In the genomic region with DNA sequence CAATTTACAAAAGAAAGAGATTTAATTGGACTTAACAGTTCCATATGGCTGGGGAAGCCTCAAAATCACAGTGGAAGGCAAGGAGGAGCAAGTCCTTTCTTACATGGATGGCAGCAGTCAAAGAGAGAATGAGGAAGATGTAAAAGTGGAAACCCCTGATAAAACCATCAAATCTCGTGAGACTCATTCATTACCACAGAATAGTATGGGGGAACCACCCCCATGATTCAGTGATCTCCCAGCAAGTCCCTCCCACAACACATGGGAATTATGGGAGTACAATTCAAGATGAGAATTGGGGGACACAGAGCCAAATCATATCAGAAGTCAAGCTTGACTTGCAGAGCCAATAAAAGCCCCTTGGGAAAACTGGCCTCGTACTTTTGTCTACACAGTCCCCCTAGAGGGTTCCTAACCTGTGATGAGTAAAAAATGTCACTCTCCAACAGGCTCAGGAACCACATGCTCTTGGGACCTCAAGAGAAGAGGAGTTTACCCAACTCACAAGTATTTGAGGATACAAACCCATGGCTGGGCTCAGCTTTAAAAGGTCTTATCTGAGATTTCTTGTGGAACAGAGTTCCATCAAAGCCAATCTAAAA, we compare ENCODE assay signal across 24 cellular contexts.
"Had no signal": no experiment of that assay in that cellular context is flagged by ENCODE, and none has a peak within 500 bp of the region (broad histone marks: within the 10 kb centered on the region; RNA-seq: fewer than 3 reads in every experiment).

No MANE protein-coding gene starts in this region.

- H3K4me3 Mint-ChIP-seq: mesothelial cell of epicardium; naive thymus-derived CD4-positive, alpha-beta T cell; natural killer cell treated with Interleukin-12 subunit alpha and Interleukin-12 subunit beta and Interleukin-15 and Interleukin-18, amount 100 ng/mL, for 72 hours; stimulated activated naive CD8-positive, alpha-beta T cell treated with anti-CD3 and anti-CD28 coated beads, Interleukin-15, Interleukin-2, amounts not matched to agents 100 ng/mL and 50 ng/mL, for 24 hours had no signal

- DNase-seq: islet precursor cell; left ventricle myocardium inferior; mesendoderm; naive thymus-derived CD4-positive, alpha-beta T cell; ovary; right lobe of liver; stimulated activated CD4-positive, alpha-beta T cell treated with anti-CD3 and anti-CD28 coated beads, Interleukin-1b, Interleukin-23, amount 100 ng/mL, for 48 hours; stimulated activated CD4-positive, alpha-beta T cell treated with anti-CD3 and anti-CD28 coated beads, Interleukin-2, amount 100 ng/mL, for 48 hours; stimulated activated CD4-positive, alpha-beta T cell treated with anti-CD3 and anti-CD28 coated beads, Interleukin-4, amount 100 ng/mL, for 4 hours; stimulated activated CD8-positive, alpha-beta memory T cell treated with anti-CD3 and anti-CD28 coated beads, Interleukin-4, amount 100 ng/mL, for 48 hours; stimulated activated naive CD4-positive, alpha-beta T cell; tibial artery; trophoblast cell; upper lobe of right lung had no signal

- H3K27me3 ChIP-seq: hepatocyte, ovary, right atrium auricular region, right lobe of liver, suprapubic skin, tibial artery, upper lobe of right lung had no signal

- ATAC-seq: naive thymus-derived CD4-positive, alpha-beta T cell; natural killer cell treated with Interleukin-12 subunit alpha and Interleukin-12 subunit beta and Interleukin-15 and Interleukin-18, amount 100 ng/mL, for 72 hours; right lobe of liver; upper lobe of right lung had no signal

- H3K4me1 ChIP-seq: right atrium auricular region, right lobe of liver, suprapubic skin, tibial artery, upper lobe of right lung had no signal

- H3K4me3 ChIP-seq: hepatocyte, left ventricle myocardium inferior, lung, ovary, right atrium auricular region, right lobe of liver, smooth muscle cell, suprapubic skin, thoracic aorta, tibial artery, upper lobe of right lung had no signal

- H3K27ac ChIP-seq: hepatocyte, left ventricle myocardium inferior, ovary, right atrium auricular region, right lobe of liver, suprapubic skin, thoracic aorta, tibial artery, upper lobe of right lung had no signal

- H3K27me3 Mint-ChIP-seq: natural killer cell treated with Interleukin-12 subunit alpha and Interleukin-12 subunit beta and Interleukin-15 and Interleukin-18, amount 100 ng/mL, for 72 hours; progenitor cell of endocrine pancreas; stimulated activated naive CD8-positive, alpha-beta T cell treated with anti-CD3 and anti-CD28 coated beads, Interleukin-15, Interleukin-2, amounts not matched to agents 100 ng/mL and 50 ng/mL, for 24 hours had no signal

- H3K36me3 ChIP-seq: left ventricle myocardium inferior, ovary, right atrium auricular region, right lobe of liver, suprapubic skin, thoracic aorta, tibial artery, upper lobe of right lung had no signal

- H3K4me2 ChIP-seq: hepatocyte, smooth muscle cell had no signal

- H3K9me3 ChIP-seq: ovary, right lobe of liver, suprapubic skin, thoracic aorta, upper lobe of right lung had no signal

- H3K27ac Mint-ChIP-seq: mesothelial cell of epicardium; naive thymus-derived CD4-positive, alpha-beta T cell; progenitor cell of endocrine pancreas; stimulated activated naive CD8-positive, alpha-beta T cell treated with anti-CD3 and anti-CD28 coated beads, Interleukin-15, Interleukin-2, amounts not matched to agents 100 ng/mL and 50 ng/mL, for 24 hours had no signal

- H3K4me1 Mint-ChIP-seq: mesothelial cell of epicardium had no signal
